In genomic region chr2:102100371-102101096, GRCh38 we compare ENCODE assay signal across 1 cellular context.
TF ChIP-seq lines count a peak whose summit lies in the region.

No MANE protein-coding gene starts in this region.

TF ChIP-seq in GM12878, 131 proteins besides CTCF, POLR2A, EP300 and RAD21 (continued from another document):
- no peak for TF ChIP-seq ZZZ3 (IDR thresholded peaks at IDR 0.05; ENCODE audit: control insufficient read depth, insufficient read length, low read depth)
- peak; percentile 55 to 76 for TF ChIP-seq IKZF2 (IDR thresholded peaks at IDR 0.05)
- no peak for TF ChIP-seq EGR1 (IDR thresholded peaks at IDR 0.05; ENCODE audit: borderline replicate concordance in 1 of 2, low read depth in 2 of 2, low read length in 2 of 2)
- no peak for TF ChIP-seq ZNF687 (IDR thresholded peaks at IDR 0.05)
- peak; percentile 68 for TF ChIP-seq IRF4 (IDR thresholded peaks at IDR 0.05; ENCODE audit: low read depth, low read length)
- no peak for TF ChIP-seq SUZ12 (IDR thresholded peaks at IDR 0.05; ENCODE audit: unreplicated experiment)
- peak; percentile 84 for TF ChIP-seq BCL11A (IDR thresholded peaks at IDR 0.05; ENCODE audit: low read depth, low read length)
- no peak for TF ChIP-seq ZBTB33 (IDR thresholded peaks at IDR 0.05)
- TF ChIP-seq SP1 (IDR thresholded peaks at IDR 0.05; ENCODE audit: low read depth, low read length), result no peak
- no peak for TF ChIP-seq PAX8 (IDR thresholded peaks at IDR 0.05)
- 0 out of 2 replicates have a peak, but pooled peaks have one; percentile 42 for TF ChIP-seq MLLT1 (IDR thresholded peaks at IDR 0.05)
- no peak for TF ChIP-seq NFIC (IDR thresholded peaks at IDR 0.05; ENCODE audit: low read depth, low read length)
- peak; percentile 61 for TF ChIP-seq ATF2 (IDR thresholded peaks at IDR 0.05; ENCODE audit: low read length)
- peak; percentile 65; the same call in 1 of the 2 replicates for TF ChIP-seq MTA2 (IDR thresholded peaks at IDR 0.05; ENCODE audit: low read depth)
- peak; percentile 59 for TF ChIP-seq IKZF1 (conservative IDR thresholded peaks at IDR 0.05)
- peak; percentile 65 to 70; a peak in 3 of 4 replicates for TF ChIP-seq BHLHE40 (IDR thresholded peaks at IDR 0.05; ENCODE audit: borderline replicate concordance in 1 of 2, low read depth in 2 of 2, low read length in 1 of 2)
- no peak for TF ChIP-seq HSF1 (IDR thresholded peaks at IDR 0.05; ENCODE audit: low read depth, low read length)
- TF ChIP-seq RUNX3 (IDR thresholded peaks at IDR 0.05; ENCODE audit: low read length), result peak; percentile 63
- no peak for TF ChIP-seq CHD4 (IDR thresholded peaks at IDR 0.05)
- TF ChIP-seq PKNOX1 (IDR thresholded peaks at IDR 0.05), result no peak
- TF ChIP-seq FOXK2 (IDR thresholded peaks at IDR 0.05), result no peak
- no peak for TF ChIP-seq SREBF1 (IDR thresholded peaks at IDR 0.05; ENCODE audit: low read length)
- no peak for TF ChIP-seq SMAD1 (IDR thresholded peaks at IDR 0.05; ENCODE audit: low read depth, partially characterized antibody)
- no peak for TF ChIP-seq RBBP5 (conservative IDR thresholded peaks at IDR 0.05)
